ENCODE assay signal across 3 cellular contexts in genomic region chr14:100711117-100711462, GRCh38.
TF ChIP-seq lines count a peak whose summit lies in the region.

No MANE protein-coding gene starts in this region.

TF ChIP-seq in SK-N-SH treated with all-trans-retinoic acid at 6 μM for 48 hours, 23 proteins besides CTCF, POLR2A, EP300 and RAD21:
- peak; percentile 62; the same call in 1 of the 2 replicates for TF ChIP-seq ZFP3 (CRISPR knock-in tag; IDR thresholded peaks at IDR 0.05)
- TF ChIP-seq OSR1 (CRISPR knock-in tag; IDR thresholded peaks at IDR 0.05): no peak
- TF ChIP-seq ZC3H10 (CRISPR knock-in tag; IDR thresholded peaks at IDR 0.05): no peak
TF ChIP-seq in SK-N-SH treated with all-trans-retinoic acid at 6 μM for 48 hours: peak in this region for 1.

TF ChIP-seq in SK-N-SH, 30 proteins besides CTCF, POLR2A, EP300 and RAD21:
- TF ChIP-seq FOXM1 (IDR thresholded peaks at IDR 0.05; ENCODE audit: low read depth) (no peak), RXRA (IDR thresholded peaks at IDR 0.05; ENCODE audit: borderline replicate concordance, low read depth) (no peak), FOSL2 (IDR thresholded peaks at IDR 0.05; ENCODE audit: borderline replicate concordance, low read depth) (no peak), YY1 (IDR thresholded peaks at IDR 0.05; ENCODE audit: low read depth) (no peak), ELF1 (IDR thresholded peaks at IDR 0.05) (no peak), CHD2 (IDR thresholded peaks at IDR 0.05; ENCODE audit: low read length, partially characterized antibody) (no peak), RFX5 (IDR thresholded peaks at IDR 0.05; ENCODE audit: low read length) (no peak), MXI1 (IDR thresholded peaks at IDR 0.05; ENCODE audit: low read depth, low read length) (no peak), JUND (IDR thresholded peaks at IDR 0.05) (no peak), TAF1 (IDR thresholded peaks at IDR 0.05; ENCODE audit: borderline replicate concordance, low read depth, low read length) (no peak), ZBTB33 (IDR thresholded peaks at IDR 0.05; ENCODE audit: borderline replicate concordance, low read depth) (no peak), RCOR1 (IDR thresholded peaks at IDR 0.05; ENCODE audit: low read length) (no peak), SIN3A (IDR thresholded peaks at IDR 0.05; ENCODE audit: borderline replicate concordance, low read depth, low read length) (no peak), MEF2A (IDR thresholded peaks at IDR 0.05; ENCODE audit: borderline replicate concordance, low read depth) (no peak), SMC3 (IDR thresholded peaks at IDR 0.05; ENCODE audit: low read depth, low read length) (no peak)
- TF ChIP-seq, protein P1, sequence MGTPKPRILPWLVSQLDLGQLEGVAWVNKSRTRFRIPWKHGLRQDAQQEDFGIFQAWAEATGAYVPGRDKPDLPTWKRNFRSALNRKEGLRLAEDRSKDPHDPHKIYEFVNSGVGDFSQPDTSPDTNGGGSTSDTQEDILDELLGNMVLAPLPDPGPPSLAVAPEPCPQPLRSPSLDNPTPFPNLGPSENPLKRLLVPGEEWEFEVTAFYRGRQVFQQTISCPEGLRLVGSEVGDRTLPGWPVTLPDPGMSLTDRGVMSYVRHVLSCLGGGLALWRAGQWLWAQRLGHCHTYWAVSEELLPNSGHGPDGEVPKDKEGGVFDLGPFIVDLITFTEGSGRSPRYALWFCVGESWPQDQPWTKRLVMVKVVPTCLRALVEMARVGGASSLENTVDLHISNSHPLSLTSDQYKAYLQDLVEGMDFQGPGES (IDR thresholded peaks at IDR 0.05; ENCODE audit: low read depth, low read length): no peak
- TF ChIP-seq, protein P2, sequence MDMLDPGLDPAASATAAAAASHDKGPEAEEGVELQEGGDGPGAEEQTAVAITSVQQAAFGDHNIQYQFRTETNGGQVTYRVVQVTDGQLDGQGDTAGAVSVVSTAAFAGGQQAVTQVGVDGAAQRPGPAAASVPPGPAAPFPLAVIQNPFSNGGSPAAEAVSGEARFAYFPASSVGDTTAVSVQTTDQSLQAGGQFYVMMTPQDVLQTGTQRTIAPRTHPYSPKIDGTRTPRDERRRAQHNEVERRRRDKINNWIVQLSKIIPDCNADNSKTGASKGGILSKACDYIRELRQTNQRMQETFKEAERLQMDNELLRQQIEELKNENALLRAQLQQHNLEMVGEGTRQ (IDR thresholded peaks at IDR 0.05; ENCODE audit: borderline replicate concordance, low read depth, low read length): no peak

TF ChIP-seq in H1, 55 proteins besides CTCF, POLR2A, EP300 and RAD21:
- no peak for TF ChIP-seq BRCA1 (IDR thresholded peaks at IDR 0.05; ENCODE audit: low read depth, low read length)
